In the genomic region with DNA sequence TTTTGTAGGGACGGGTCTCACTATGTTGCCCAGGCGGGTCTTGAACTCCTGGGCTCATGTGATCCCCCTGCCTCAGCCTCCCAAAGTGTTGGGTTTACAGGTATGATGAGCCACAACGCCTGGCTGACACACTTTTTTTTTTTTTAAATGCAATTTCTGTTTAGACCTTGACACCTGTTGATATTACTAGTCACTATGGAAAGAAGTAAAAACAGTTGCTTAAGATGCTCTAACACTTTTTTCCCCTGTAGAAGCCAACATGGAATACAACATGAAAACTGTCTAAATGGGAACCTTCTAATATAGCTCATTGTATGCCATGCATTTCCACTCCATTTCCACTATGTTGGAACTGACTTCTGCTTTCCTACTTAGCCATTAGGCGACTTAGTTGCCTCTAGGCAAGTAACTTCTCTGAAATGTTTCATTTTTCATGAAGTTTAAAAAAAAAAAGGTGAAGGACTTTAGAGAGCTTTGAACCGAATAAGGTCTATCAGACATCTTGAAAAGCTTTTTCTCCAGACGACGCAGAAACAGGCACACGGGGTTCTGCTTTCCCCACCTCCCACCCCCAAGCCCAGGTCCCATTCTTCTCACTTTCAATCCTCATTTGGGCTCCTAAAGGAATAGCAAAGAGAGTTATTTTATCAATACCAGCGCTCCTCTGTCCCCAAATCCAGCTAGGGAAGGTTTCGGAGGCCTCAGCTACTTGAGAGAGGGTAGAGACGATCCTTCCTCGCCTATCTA, we compare ENCODE assay signal across 8 cellular contexts. TPM values are rescaled to one million over a fixed set of nuclear protein-coding genes. Genes with fewer than 3 reads are reported as not detected.
DNase-seq lines count a peak whose midpoint lies in the region; ATAC-seq and TF ChIP-seq lines count a peak whose summit lies in the region.

No MANE protein-coding gene starts in this region.

- no peaks in the 10 kb centered on the region for H3K27me3 Mint-ChIP-seq in T-cell
- H3K27me3 Mint-ChIP-seq in osteocyte (ENCODE audit: unreplicated experiment), result no peaks in the 10 kb centered on the region

- ATAC-seq in HG02938 (IDR thresholded peaks at IDR 0.05; ENCODE audit: unreplicated experiment) (peak; percentile 34), T-cell (replicated peaks in 1 of 4) (peak; percentile 9 to 53 (median 14)), esophagus mucosa (no peak)

- H3K27ac Mint-ChIP-seq in T-cell, result peak overlapping the region; percentile 94 to 96
- peak overlapping the region; percentile 99 for H3K27ac Mint-ChIP-seq in osteocyte (ENCODE audit: unreplicated experiment)

- TF ChIP-seq CTCF in fibroblast of mammary gland (conservative IDR thresholded peaks at IDR 0.05; ENCODE audit: control insufficient read depth, insufficient read depth, low read depth, low read length), result no peak
- no peak for TF ChIP-seq CTCF in osteocyte (IDR thresholded peaks at IDR 0.05)

- POLR2A ChIA-PET in T-cell (lab: Charles Lee), result interaction anchor here (0.6 to 1.1 kb wide), 6 partner anchors 11 to 534 kb away, joined by 3 to 5 read pairs (median 3); a partner anchor contains a TSS

- peaks cover 7% of the 10 kb centered on the region for H3K36me3 Mint-ChIP-seq in T-cell
- H3K36me3 Mint-ChIP-seq in osteocyte (ENCODE audit: unreplicated experiment), result no peaks in the 10 kb centered on the region

- peak overlapping the region; percentile 95 for H3K4me3 ChIP-seq in fibroblast of mammary gland (ENCODE audit: control insufficient read depth, low read depth, low read length)

- H3K4me1 Mint-ChIP-seq in T-cell, result peaks cover 34 to 36% (median 35%) of the 10 kb centered on the region in 3 donors
- H3K4me1 Mint-ChIP-seq in osteocyte (ENCODE audit: unreplicated experiment), result peaks cover 25% of the 10 kb centered on the region

- H3K4me3 Mint-ChIP-seq in T-cell, result peak overlapping the region; percentile 94 to 98 (median 97)
- H3K4me3 Mint-ChIP-seq in osteocyte (ENCODE audit: unreplicated experiment), result peak overlapping the region; percentile 86

- peak; percentile 29 for DNase-seq in NCI-H1092 treated with DMSO at 0.1 percent for 48 hours (lab: John Stamatoyannopoulos, UW)
- no peak for DNase-seq in NCI-H1092 (lab: John Stamatoyannopoulos, UW)
- peak in 1 of 34 experiments; percentile 4 for DNase-seq in T-cell
- peak; percentile 24 for DNase-seq in fibroblast of mammary gland (ENCODE audit: low read depth)
- DNase-seq in osteocyte (ENCODE audit: extremely low spot score, unreplicated experiment), result no peak
- no peak for DNase-seq in NCI-H345 treated with DMSO at 0.1 percent for 48 hours (lab: John Stamatoyannopoulos, UW; ENCODE audit: unreplicated experiment)

- CTCF ChIA-PET in T-cell (lab: Charles Lee), result interaction anchor here (0.6 to 1.7 kb wide), 14 partner anchors 8 to 351 kb away, joined by 3 to 33 read pairs (median 4); no protein-coding TSS in a partner anchor

- H3K9me3 Mint-ChIP-seq in T-cell, result no peaks in the 10 kb centered on the region
- H3K9me3 Mint-ChIP-seq in osteocyte (ENCODE audit: unreplicated experiment), result no peaks in the 10 kb centered on the region

RNA-seq across cellular contexts. Expression of a gene that starts 0.6 kb away (rescaled TPM):
- 10 to 100 TPM; 58.8 to 72.3 (median 65.1) TPM for total RNA-seq in T-cell
- 60.9 and 61.7 TPM in 2 replicates for total RNA-seq in osteocyte
- 42.9 TPM for total RNA-seq in esophagus mucosa

Comparison
In these comparisons a context has a peak if more than half of its experiments do, and no peak if none do; other contexts are left out.
1. DNase-seq: peak in NCI-H1092 treated with DMSO at 0.1 percent for 48 hours (single experiment) and fibroblast of mammary gland (single experiment); none in NCI-H1092 (single experiment), osteocyte (single experiment) and NCI-H345 treated with DMSO at 0.1 percent for 48 hours (single experiment).